Comparison of ENCODE assay signal across 8 cellular contexts in genomic region chr1:5915587-5916571, GRCh38.
DNase-seq lines count a peak whose midpoint lies in the region; ATAC-seq and TF ChIP-seq lines count a peak whose summit lies in the region.

No MANE protein-coding gene starts in this region.

- no peaks in the 10 kb centered on the region for H3K9me3 Mint-ChIP-seq in activated CD8-positive, alpha-beta memory T cell treated with anti-CD3 and anti-CD28 coated beads, Interleukin-2, amount 10 ng/mL, durations not matched to agents 7 days and 5 days (ENCODE audit: low read depth)
- H3K9me3 Mint-ChIP-seq in osteocyte (ENCODE audit: unreplicated experiment): no peaks in the 10 kb centered on the region

- no peak overlapping the region for H3K4me3 Mint-ChIP-seq in activated CD8-positive, alpha-beta memory T cell treated with anti-CD3 and anti-CD28 coated beads, Interleukin-2, amount 10 ng/mL, durations not matched to agents 7 days and 5 days
- H3K4me3 Mint-ChIP-seq in osteocyte (ENCODE audit: unreplicated experiment): no peak overlapping the region

- H3K27me3 Mint-ChIP-seq in activated CD8-positive, alpha-beta memory T cell treated with anti-CD3 and anti-CD28 coated beads, Interleukin-2, amount 10 ng/mL, durations not matched to agents 7 days and 5 days: no peaks in the 10 kb centered on the region
- H3K27me3 Mint-ChIP-seq in osteocyte (ENCODE audit: unreplicated experiment): no peaks in the 10 kb centered on the region

- H3K27ac Mint-ChIP-seq in activated CD8-positive, alpha-beta memory T cell treated with anti-CD3 and anti-CD28 coated beads, Interleukin-2, amount 10 ng/mL, durations not matched to agents 7 days and 5 days: peak overlapping the region; percentile 21
- H3K27ac Mint-ChIP-seq in osteocyte (ENCODE audit: unreplicated experiment): no peak overlapping the region

- TF ChIP-seq CTCF in fibroblast of villous mesenchyme (IDR thresholded peaks at IDR 0.05; ENCODE audit: insufficient read depth, low read depth, low read length) (peak; percentile 75), osteocyte (IDR thresholded peaks at IDR 0.05) (peak; percentile 82), lower leg skin (IDR thresholded peaks at IDR 0.05) (peak in 1 of 3 donors; percentile 18)

- ATAC-seq in activated CD8-positive, alpha-beta memory T cell treated with anti-CD3 and anti-CD28 coated beads, Interleukin-2, amount 10 ng/mL, durations not matched to agents 7 days and 5 days: peak; percentile 60
- no peak for ATAC-seq in GM18858 (IDR thresholded peaks at IDR 0.05; ENCODE audit: unreplicated experiment)

- intact Hi-C loops in lower leg skin (cut with DNase I; ENCODE audit: low total_unique reads): loop anchor here (10.0 kb wide), 1 partner anchor 281 kb away; no protein-coding TSS in a partner anchor

- CTCF ChIA-PET in activated CD8-positive, alpha-beta memory T cell treated with anti-CD3 and anti-CD28 coated beads, Interleukin-2, amount 10 ng/mL, durations not matched to agents 7 days and 5 days (lab: Charles Lee): interaction anchor here (0.7 to 1.7 kb wide), 5 partner anchors 10 to 401 kb away, joined by 3 to 5 read pairs (median 4); no protein-coding TSS in a partner anchor

- no peak overlapping the region for H3K4me3 ChIP-seq in fibroblast of villous mesenchyme (ENCODE audit: low read depth, low read length)
- no peak overlapping the region for H3K4me3 ChIP-seq in lower leg skin (ENCODE audit: low read depth, poor library complexity, severe bottlenecking)

- no peaks in the 10 kb centered on the region for H3K36me3 Mint-ChIP-seq in activated CD8-positive, alpha-beta memory T cell treated with anti-CD3 and anti-CD28 coated beads, Interleukin-2, amount 10 ng/mL, durations not matched to agents 7 days and 5 days
- no peaks in the 10 kb centered on the region for H3K36me3 Mint-ChIP-seq in osteocyte (ENCODE audit: unreplicated experiment)

- 37 to 43% methylated on average over 8 to 11 of the region's 11 CpGs for WGBS in lower leg skin, 2 donors

- H3K4me1 Mint-ChIP-seq in activated CD8-positive, alpha-beta memory T cell treated with anti-CD3 and anti-CD28 coated beads, Interleukin-2, amount 10 ng/mL, durations not matched to agents 7 days and 5 days: peaks cover 7% of the 10 kb centered on the region
- peaks cover 22% of the 10 kb centered on the region for H3K4me1 Mint-ChIP-seq in osteocyte (ENCODE audit: unreplicated experiment)

- no peak for TF ChIP-seq POLR2A in lower leg skin (IDR thresholded peaks at IDR 0.05)

- peak; percentile 1 for DNase-seq in NOMO-1 treated with dmso at 0.1 percent for 144 hours (lab: John Stamatoyannopoulos, UW; ENCODE audit: unreplicated experiment)
- DNase-seq in NOMO-1 treated with DMSO at 0.1 percent for 48 hours (lab: John Stamatoyannopoulos, UW; ENCODE audit: unreplicated experiment): no peak
- peak; percentile 34 for DNase-seq in M059J (ENCODE audit: low read depth)
- DNase-seq in activated CD8-positive, alpha-beta memory T cell treated with anti-CD3 and anti-CD28 coated beads, Interleukin-2, amount 10 ng/mL, durations not matched to agents 7 days and 5 days: peak; percentile 50
- peak; percentile 54 for DNase-seq in fibroblast of villous mesenchyme (ENCODE audit: low read depth)
- DNase-seq in osteocyte (ENCODE audit: extremely low spot score, unreplicated experiment): peak; percentile 80
- no peak for DNase-seq in lower leg skin (ENCODE audit: low spot score in 2 of 2)

Comparison
In these comparisons a context has a peak if more than half of its experiments do, and no peak if none do; other contexts are left out.
1. DNase-seq: peak in NOMO-1 treated with dmso at 0.1 percent for 144 hours (single experiment), M059J (single experiment), activated CD8-positive, alpha-beta memory T cell treated with anti-CD3 and anti-CD28 coated beads, Interleukin-2, amount 10 ng/mL, durations not matched to agents 7 days and 5 days (single experiment), fibroblast of villous mesenchyme (single experiment) and osteocyte (single experiment); none in NOMO-1 treated with DMSO at 0.1 percent for 48 hours (single experiment) and lower leg skin (0 of 2).